18 cellular contexts compared by ENCODE assay signal in the genomic region with DNA sequence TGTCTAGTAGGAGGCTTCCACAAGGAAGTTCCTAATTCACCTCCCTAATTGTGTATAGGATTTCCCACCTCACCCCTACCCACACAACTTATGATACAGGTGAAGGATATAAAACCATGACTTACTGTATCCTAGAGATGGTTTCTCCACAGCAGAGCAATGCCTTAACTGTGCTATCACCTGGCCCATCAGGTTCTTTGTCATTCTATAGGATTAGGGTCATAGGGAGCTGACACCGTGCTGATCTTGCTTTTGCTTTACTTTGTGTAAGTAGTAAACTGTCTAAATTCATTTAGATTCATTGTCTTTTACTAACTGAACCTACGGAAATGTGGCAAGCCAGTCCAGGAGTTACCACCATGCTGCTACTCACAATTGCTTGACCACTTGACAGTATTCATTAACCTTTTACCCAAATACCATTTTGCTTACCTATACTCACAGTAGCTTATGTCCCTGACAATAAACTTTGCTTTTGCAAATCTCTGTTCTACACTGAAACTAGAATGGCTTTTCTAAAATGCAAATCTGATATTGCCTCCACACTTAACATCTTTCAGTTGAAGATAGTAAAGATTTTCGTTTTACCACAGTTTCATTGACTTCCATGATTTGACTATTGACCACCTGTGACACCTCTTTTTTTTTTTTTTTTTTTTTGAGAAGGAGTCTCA.
A peak's percentile ranks its signal among the peaks of the same experiment; 100 is the strongest.
DNase-seq lines count a peak whose midpoint lies in the region; ATAC-seq and TF ChIP-seq lines count a peak whose summit lies in the region.
"Had no signal": no experiment of that assay in that cellular context is flagged by ENCODE, and none has a peak within 500 bp of the region (broad histone marks: within the 10 kb centered on the region; RNA-seq: fewer than 3 reads in every experiment).

No MANE protein-coding gene starts in this region.

- no peaks in the 10 kb centered on the region for H3K4me1 Mint-ChIP-seq in T-helper 2 cell treated with Interferon-gamma antibody and Interleukin-4, amounts not matched to agents 5 μg/mL and 100 μg/mL, for 36 hours (ENCODE audit: low read depth)
- H3K4me1 Mint-ChIP-seq: CD4-positive, CD25-positive, alpha-beta regulatory T cell; immature natural killer cell had no signal

- TF ChIP-seq CTCF in MM.1S (IDR thresholded peaks at IDR 0.05; ENCODE audit: low read length): no peak

- H3K9me3 Mint-ChIP-seq in T-helper 2 cell treated with Interferon-gamma antibody and Interleukin-4, amounts not matched to agents 5 μg/mL and 100 μg/mL, for 36 hours: no peaks in the 10 kb centered on the region
- H3K9me3 Mint-ChIP-seq: activated CD4-positive, alpha-beta memory T cell treated with anti-CD3 and anti-CD28 coated beads for 36 hours had no signal

- no peaks in the 10 kb centered on the region for H3K9me3 ChIP-seq in MM.1S (replicated peaks; ENCODE audit: insufficient read depth, low read length)

- H3K4me3 ChIP-seq in MM.1S (ENCODE audit: low read length): no peak overlapping the region
- H3K4me3 ChIP-seq: SK-N-MC had no signal

- no peaks in the 10 kb centered on the region for H3K27me3 ChIP-seq in MM.1S (replicated peaks; ENCODE audit: insufficient read depth, low read length)

- no peaks in the 10 kb centered on the region for H3K9me2 ChIP-seq in MM.1S (replicated peaks; ENCODE audit: insufficient read depth, low read length)

- H3K4me1 ChIP-seq in MM.1S (ENCODE audit: low read length): no peaks in the 10 kb centered on the region

- no peak overlapping the region for H3K27ac Mint-ChIP-seq in T-helper 2 cell treated with Interferon-gamma antibody and Interleukin-4, amounts not matched to agents 5 μg/mL and 100 μg/mL, for 36 hours
- H3K27ac Mint-ChIP-seq: activated CD4-positive, alpha-beta memory T cell treated with anti-CD3 and anti-CD28 coated beads for 36 hours; CD4-positive, CD25-positive, alpha-beta regulatory T cell; immature natural killer cell; natural killer cell treated with Interleukin-12 subunit alpha and Interleukin-12 subunit beta and Interleukin-15 and Interleukin-18, amount 100 ng/mL, for 72 hours had no signal

- H3K79me2 ChIP-seq in MM.1S (ENCODE audit: low read length): no peaks in the 10 kb centered on the region

- H2AFZ ChIP-seq in MM.1S (ENCODE audit: low read length): no peak overlapping the region

- no peaks in the 10 kb centered on the region for H3K36me3 Mint-ChIP-seq in T-helper 2 cell treated with Interferon-gamma antibody and Interleukin-4, amounts not matched to agents 5 μg/mL and 100 μg/mL, for 36 hours (ENCODE audit: low read depth)
- H3K36me3 Mint-ChIP-seq: activated CD4-positive, alpha-beta memory T cell treated with anti-CD3 and anti-CD28 coated beads for 36 hours; CD4-positive, CD25-positive, alpha-beta regulatory T cell; immature natural killer cell; natural killer cell treated with Interleukin-12 subunit alpha and Interleukin-12 subunit beta and Interleukin-15 and Interleukin-18, amount 100 ng/mL, for 72 hours had no signal

- no peak overlapping the region for H3K9ac ChIP-seq in MM.1S (ENCODE audit: low read length)

- peak; percentile 70 for ATAC-seq in GM18502 (IDR thresholded peaks at IDR 0.05; ENCODE audit: poor library complexity, unreplicated experiment)
- ATAC-seq in GM19467 (IDR thresholded peaks at IDR 0.05; ENCODE audit: unreplicated experiment): peak; percentile 75
- ATAC-seq in HG02759 (IDR thresholded peaks at IDR 0.05; ENCODE audit: unreplicated experiment): peak; percentile 44
- ATAC-seq in HG02623 (IDR thresholded peaks at IDR 0.05; ENCODE audit: unreplicated experiment): no peak
- ATAC-seq: natural killer cell treated with Interleukin-12 subunit alpha and Interleukin-12 subunit beta and Interleukin-15 and Interleukin-18, amount 100 ng/mL, for 72 hours had no signal

- H3K4me2 ChIP-seq in MM.1S (ENCODE audit: low read depth, low read length): no peak overlapping the region

- no peaks in the 10 kb centered on the region for H3F3A ChIP-seq in MM.1S (ENCODE audit: insufficient read depth, low read length)

- no peaks in the 10 kb centered on the region for H4K20me1 ChIP-seq in MM.1S (ENCODE audit: insufficient read depth, low read length)

- no peak overlapping the region for H3K4me3 Mint-ChIP-seq in T-helper 2 cell treated with Interferon-gamma antibody and Interleukin-4, amounts not matched to agents 5 μg/mL and 100 μg/mL, for 36 hours
- H3K4me3 Mint-ChIP-seq: activated CD4-positive, alpha-beta memory T cell treated with anti-CD3 and anti-CD28 coated beads for 36 hours; CD4-positive, CD25-positive, alpha-beta regulatory T cell; immature natural killer cell; natural killer cell treated with Interleukin-12 subunit alpha and Interleukin-12 subunit beta and Interleukin-15 and Interleukin-18, amount 100 ng/mL, for 72 hours had no signal

- no peaks in the 10 kb centered on the region for H3K36me3 ChIP-seq in MM.1S (replicated peaks; ENCODE audit: insufficient read depth, low read length)

- DNase-seq in MM.1S (peak; percentile 24), NCI-H128 (lab: John Stamatoyannopoulos, UW; ENCODE audit: unreplicated experiment) (no peak), foreskin melanocyte (no peak)
- DNase-seq in T-helper 2 cell treated with Interferon-gamma antibody and Interleukin-4, amounts not matched to agents 5 μg/mL and 100 μg/mL, for 36 hours (ENCODE audit: low spot score): no peak
- DNase-seq: activated CD4-positive, alpha-beta memory T cell treated with anti-CD3 and anti-CD28 coated beads for 36 hours; amniotic stem cell; CD4-positive, CD25-positive, alpha-beta regulatory T cell; immature natural killer cell; mammary epithelial cell; NCI-H187; NCI-H526; stimulated activated CD4-positive, alpha-beta T cell treated with anti-CD3 and anti-CD28 coated beads, Interleukin-15, amount 100 ng/mL, for 24 hours had no signal

- H3K27ac ChIP-seq in MM.1S (ENCODE audit: low read length): no peak overlapping the region
- H3K27ac ChIP-seq: SK-N-MC had no signal

- no peaks in the 10 kb centered on the region for H3K27me3 Mint-ChIP-seq in T-helper 2 cell treated with Interferon-gamma antibody and Interleukin-4, amounts not matched to agents 5 μg/mL and 100 μg/mL, for 36 hours (ENCODE audit: low read depth)
- H3K27me3 Mint-ChIP-seq: activated CD4-positive, alpha-beta memory T cell treated with anti-CD3 and anti-CD28 coated beads for 36 hours; CD4-positive, CD25-positive, alpha-beta regulatory T cell; natural killer cell treated with Interleukin-12 subunit alpha and Interleukin-12 subunit beta and Interleukin-15 and Interleukin-18, amount 100 ng/mL, for 72 hours had no signal
